9 cellular contexts compared by ENCODE assay signal in genomic region chr7:130486114-130486962, GRCh38. TPM values are rescaled to one million over a fixed set of nuclear protein-coding genes. Genes with fewer than 3 reads are reported as not detected.
DNase-seq lines count a peak whose midpoint lies in the region; ATAC-seq and TF ChIP-seq lines count a peak whose summit lies in the region.
"Had no signal": no experiment of that assay in that cellular context is flagged by ENCODE, and none has a peak within 500 bp of the region (broad histone marks: within the 10 kb centered on the region; RNA-seq: fewer than 3 reads in every experiment).

No MANE protein-coding gene starts in this region.

- WGBS in adrenal gland, 4 donors = 6 to 13% (median 11%) methylated on average over 35 to 69 of the region's 69 CpGs
- WGBS in sigmoid colon, 2 donors = 4 to 12% methylated on average over 69 of the region's 69 CpGs

- H3K79me2 ChIP-seq in SU-DHL-6 (ENCODE audit: insufficient read depth, low read length) = no peaks in the 10 kb centered on the region

- ATAC-seq in HG03039 (IDR thresholded peaks at IDR 0.05; ENCODE audit: unreplicated experiment) = no peak
- no peak for ATAC-seq in HG03565 (IDR thresholded peaks at IDR 0.05; ENCODE audit: unreplicated experiment)

- peak overlapping the region; percentile 79 for H3K9ac ChIP-seq in HUES48 (ENCODE audit: low read depth, low read length)
- H3K9ac ChIP-seq in SU-DHL-6 (ENCODE audit: low read length) = peak overlapping the region; percentile 42

- intact Hi-C loops in adrenal gland (cut with DNase I) = loop anchor here in 1 of 2 donors (10.0 kb wide), 1 partner anchor 102 kb away; the partner anchor contains the start of gene CPA1
- intact Hi-C loops in sigmoid colon (cut with DNase I) = no loop called here

- H4K20me1 ChIP-seq in SU-DHL-6 (ENCODE audit: low read depth, low read length) = no peaks in the 10 kb centered on the region

- peaks cover 7% of the 10 kb centered on the region; the same call in 1 of the 2 replicates for H3F3A ChIP-seq in SU-DHL-6 (ENCODE audit: insufficient read depth)

- no peak overlapping the region for H3K27ac ChIP-seq in HUES48 (ENCODE audit: low read depth, low read length)
- no peak overlapping the region for H3K27ac ChIP-seq in SU-DHL-6 (ENCODE audit: low read depth, low read length)
- peak overlapping the region in 4 of 5 donors; percentile 32 to 90 (median 76) for H3K27ac ChIP-seq in adrenal gland
- no peak overlapping the region for H3K27ac ChIP-seq in sigmoid colon

- TF ChIP-seq POLR2A in adrenal gland (IDR thresholded peaks at IDR 0.05) (no peak), sigmoid colon (IDR thresholded peaks at IDR 0.05) (no peak)

- H3K9me3 ChIP-seq in HUES48 (ENCODE audit: control insufficient read depth, insufficient read depth, low read length) = no peaks in the 10 kb centered on the region
- H3K9me3 ChIP-seq in SU-DHL-6 (ENCODE audit: insufficient read depth, low read length) = no peaks in the 10 kb centered on the region
- H3K9me3 ChIP-seq in adrenal gland (replicated peaks in 1 of 3) = no peaks in the 10 kb centered on the region
- no peaks in the 10 kb centered on the region for H3K9me3 ChIP-seq in sigmoid colon

- H3K27me3 ChIP-seq in HUES48 (ENCODE audit: control insufficient read depth, insufficient read depth, low read length) (peaks cover 12% of the 10 kb centered on the region), SU-DHL-6 (ENCODE audit: low read length) (no peaks in the 10 kb centered on the region), adrenal gland (no peaks in the 10 kb centered on the region), sigmoid colon (peaks cover 0 to 43% (median 17%) of the 10 kb centered on the region in 3 donors)

- H3K9me2 ChIP-seq in SU-DHL-6 (replicated peaks; ENCODE audit: insufficient read depth, low read length) = no peaks in the 10 kb centered on the region

- DNase-seq in EH (ENCODE audit: low read depth) (peak; percentile 5), adrenal gland (peak; percentile 78 to 86 (median 85)), iPS DF 19.7 (ENCODE audit: low read depth, low spot score) (peak; percentile 78), sigmoid colon (peak; percentile 66)

- H2AFZ ChIP-seq in SU-DHL-6 (ENCODE audit: low read depth, low read length, severe bottlenecking) = peak overlapping the region; percentile 93

- peak overlapping the region; percentile 84 for H3K4me3 ChIP-seq in HUES48 (ENCODE audit: low read depth, low read length)
- H3K4me3 ChIP-seq in SU-DHL-6 (ENCODE audit: insufficient read depth, low read length, poor library complexity, severe bottlenecking) = peak overlapping the region; percentile 46
- peak overlapping the region in 2 of 4 donors; percentile 62 to 70 for H3K4me3 ChIP-seq in adrenal gland
- peak overlapping the region; percentile 11 to 46 (median 37) for H3K4me3 ChIP-seq in sigmoid colon

- TF ChIP-seq EP300 in sigmoid colon (IDR thresholded peaks at IDR 0.05) = no peak

- H3K36me3 ChIP-seq in HUES48 (ENCODE audit: control insufficient read depth, insufficient read depth, low read length) (no peaks in the 10 kb centered on the region), SU-DHL-6 (ENCODE audit: low read length) (no peaks in the 10 kb centered on the region), adrenal gland (replicated peaks in 1 of 2) (no peaks in the 10 kb centered on the region), sigmoid colon (no peaks in the 10 kb centered on the region)

- H3K4me2 ChIP-seq in SU-DHL-6 (ENCODE audit: low read depth, low read length, poor library complexity, severe bottlenecking) = peak overlapping the region; percentile 51

- TF ChIP-seq CTCF in SU-DHL-6 (IDR thresholded peaks at IDR 0.05; ENCODE audit: insufficient read depth, low read length, poor library complexity, severe bottlenecking) = peak; percentile 67
- TF ChIP-seq CTCF in adrenal gland (IDR thresholded peaks at IDR 0.05) = peak; percentile 68 to 85 (median 77)
- peak in 2 of 4 experiments; percentile 31 to 32 for TF ChIP-seq CTCF in sigmoid colon (IDR thresholded peaks at IDR 0.05)

- H3K4me1 ChIP-seq in HUES48 (ENCODE audit: control insufficient read depth, insufficient read depth, low read length) (peaks cover 6% of the 10 kb centered on the region; the same call in 1 of the 2 replicates), adrenal gland (replicated peaks in 1 of 2) (peaks cover 7 to 43% of the 10 kb centered on the region in 2 donors), sigmoid colon (peaks cover 0 to 28% (median 19%) of the 10 kb centered on the region in 4 donors)

RNA-seq across cellular contexts. Expression of gene MEST, which starts 5.5 kb away (rescaled TPM):
- total RNA-seq in adrenal gland (100 to 1,000 TPM in 7 of 8 donors, 10 to 100 TPM in 1; 98.9 to 277 (median 150) TPM), sigmoid colon (10 to 100 TPM in 1 of 4 donors, 1 to 10 TPM in 3; 6.0 to 14.1 (median 7.8) TPM)
- polyA plus RNA-seq in adrenal gland (100 to 1,000 TPM in 1 of 3 donors, 10 to 100 TPM in 2; 50.1 to 103 (median 57.5) TPM), sigmoid colon (10 to 100 TPM in 2 of 3 donors, 1 to 10 TPM in 1; 9.6 to 21.6 (median 10.2) TPM)
- total RNA-seq: SK-MEL-5 had no signal

RNA-seq across cellular contexts. Expression of gene CEP41, which starts 45.5 kb away (rescaled TPM):
- total RNA-seq in adrenal gland = 10 to 100 TPM; 10.2 to 21.4 (median 17.5) TPM
- 10 to 100 TPM in 1 of 3 donors, 1 to 10 TPM in 2; 3.9 to 22.9 (median 4.4) TPM for polyA plus RNA-seq in adrenal gland
- 10 to 100 TPM in 1 of 4 donors, 1 to 10 TPM in 3; 7.1 to 11.9 (median 7.5) TPM for total RNA-seq in sigmoid colon
- polyA plus RNA-seq in sigmoid colon = 1 to 10 TPM; 1.2 to 7.7 (median 2.8) TPM

Comparison
In these comparisons a context has a peak if more than half of its experiments do, and no peak if none do; other contexts are left out.
1. DNase-seq: peak in every context shown above with its lines; median percentile 85 in adrenal gland; 78 in iPS DF 19.7; 66 in sigmoid colon; 5 in EH.
2. H3K27ac ChIP-seq: peak in adrenal gland (4 of 5); none in HUES48 (single experiment), SU-DHL-6 (single experiment) and sigmoid colon (0 of 4).
3. RNA of gene MEST, which starts 5.5 kb away (total RNA-seq): 98.9 to 277 TPM in adrenal gland; 6.0 to 14.1 TPM in sigmoid colon; every median in the first group is over 4 times any median in the second.